In the genomic region with DNA sequence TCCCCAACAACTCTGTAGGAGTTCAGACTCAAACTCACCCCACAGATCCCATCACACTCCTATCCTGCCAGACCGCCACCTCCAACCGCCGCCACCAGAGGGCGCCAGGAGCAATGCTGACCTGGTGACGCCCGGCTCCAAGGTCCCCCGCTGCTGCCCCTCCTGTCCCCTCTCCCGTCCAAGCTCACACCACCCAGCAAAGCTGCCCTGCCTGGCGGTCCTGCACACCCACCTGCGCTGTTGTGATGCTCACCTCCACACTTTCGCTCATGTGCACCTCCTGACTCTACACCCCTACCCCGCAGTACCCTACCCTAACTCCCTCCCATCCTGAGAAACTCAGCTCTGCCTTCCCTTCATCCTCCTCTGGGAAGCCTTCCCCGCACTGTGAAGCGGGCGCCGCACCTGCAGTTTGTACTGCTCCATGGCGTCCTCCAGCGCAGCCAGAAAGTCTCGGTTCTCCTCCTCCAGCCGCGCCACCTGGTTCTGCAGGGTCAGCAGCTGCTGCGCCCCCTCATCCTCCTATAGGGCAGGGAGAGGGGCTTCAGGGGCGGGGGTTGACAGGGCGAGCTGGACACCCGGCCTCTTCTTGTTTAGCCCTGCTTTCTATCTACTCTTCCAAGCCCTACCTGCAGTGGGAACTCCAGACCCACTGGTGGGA, we compare ENCODE assay signal across 8 cellular contexts. TPM values are rescaled to one million over a fixed set of nuclear protein-coding genes. Genes with fewer than 3 reads are reported as not detected.
DNase-seq lines count a peak whose midpoint lies in the region; ATAC-seq and TF ChIP-seq lines count a peak whose summit lies in the region.

No MANE protein-coding gene starts in this region.

- no peak overlapping the region for H3K4me3 ChIP-seq in CD4-positive, CD25-positive, alpha-beta regulatory T cell (ENCODE audit: low read depth, low read length)

- H3K27me3 ChIP-seq in CD4-positive, CD25-positive, alpha-beta regulatory T cell (ENCODE audit: control insufficient read depth, insufficient read depth, low read length) = no peaks in the 10 kb centered on the region
- H3K27me3 ChIP-seq in foreskin keratinocyte = no peaks in the 10 kb centered on the region

- H3K27ac Mint-ChIP-seq in CD4-positive, CD25-positive, alpha-beta regulatory T cell = no peak overlapping the region
- no peak overlapping the region for H3K27ac Mint-ChIP-seq in activated T-helper 2 cell treated with anti-CD3 and anti-CD28 coated beads, Interferon-gamma antibody, Interleukin-2, Interleukin-4, amounts not matched to agents 10 μg/mL and 5 μg/mL and 100 μg/mL, durations not matched to agents 14 hours and 24 hours and 36 hours
- no peak overlapping the region for H3K27ac Mint-ChIP-seq in type B pancreatic cell

- H3K4me1 Mint-ChIP-seq in CD4-positive, CD25-positive, alpha-beta regulatory T cell = no peaks in the 10 kb centered on the region
- no peaks in the 10 kb centered on the region for H3K4me1 Mint-ChIP-seq in activated T-helper 2 cell treated with anti-CD3 and anti-CD28 coated beads, Interferon-gamma antibody, Interleukin-2, Interleukin-4, amounts not matched to agents 10 μg/mL and 5 μg/mL and 100 μg/mL, durations not matched to agents 14 hours and 24 hours and 36 hours (ENCODE audit: low read depth)
- peaks cover 4% of the 10 kb centered on the region for H3K4me1 Mint-ChIP-seq in type B pancreatic cell (ENCODE audit: unreplicated experiment)

- peak; percentile 26 to 31 (median 28) for DNase-seq in CD4-positive, CD25-positive, alpha-beta regulatory T cell
- DNase-seq in HCEC 1CT (peak; percentile 21), RPMI8226 (peak; percentile 79), foreskin keratinocyte (peak in 1 of 2 donors; percentile 23), omental fat pad (ENCODE audit: low spot score) (peak; percentile 96), type B pancreatic cell (ENCODE audit: extremely low spot score, unreplicated experiment) (peak; percentile 86)
- DNase-seq in activated T-helper 2 cell treated with anti-CD3 and anti-CD28 coated beads, Interferon-gamma antibody, Interleukin-2, Interleukin-4, amounts not matched to agents 10 μg/mL and 5 μg/mL and 100 μg/mL, durations not matched to agents 14 hours and 24 hours and 36 hours (ENCODE audit: low spot score) = peak; percentile 51

- H3K9me3 Mint-ChIP-seq in CD4-positive, CD25-positive, alpha-beta regulatory T cell = no peaks in the 10 kb centered on the region
- no peaks in the 10 kb centered on the region for H3K9me3 Mint-ChIP-seq in activated T-helper 2 cell treated with anti-CD3 and anti-CD28 coated beads, Interferon-gamma antibody, Interleukin-2, Interleukin-4, amounts not matched to agents 10 μg/mL and 5 μg/mL and 100 μg/mL, durations not matched to agents 14 hours and 24 hours and 36 hours
- no peaks in the 10 kb centered on the region for H3K9me3 Mint-ChIP-seq in type B pancreatic cell

- H3K4me1 ChIP-seq in CD4-positive, CD25-positive, alpha-beta regulatory T cell (ENCODE audit: control insufficient read depth, insufficient read depth, low read length, poor library complexity, severe bottlenecking) = no peaks in the 10 kb centered on the region
- no peaks in the 10 kb centered on the region for H3K4me1 ChIP-seq in foreskin keratinocyte

- intact Hi-C loops in activated T-helper 2 cell treated with anti-CD3 and anti-CD28 coated beads, Interferon-gamma antibody, Interleukin-2, Interleukin-4, amounts not matched to agents 10 μg/mL and 5 μg/mL and 100 μg/mL, durations not matched to agents 14 hours and 24 hours and 36 hours (cut with micrococcal nuclease) = loop anchor here (10.0 kb wide), 1 partner anchor 57 kb away; no protein-coding TSS in a partner anchor

- no peak overlapping the region for H3K27ac ChIP-seq in CD4-positive, CD25-positive, alpha-beta regulatory T cell (ENCODE audit: insufficient read depth, low read length, poor library complexity, severe bottlenecking)
- no peak overlapping the region for H3K27ac ChIP-seq in foreskin keratinocyte

- H3K27me3 Mint-ChIP-seq in CD4-positive, CD25-positive, alpha-beta regulatory T cell = peaks cover 10% of the 10 kb centered on the region
- peaks cover 2% of the 10 kb centered on the region for H3K27me3 Mint-ChIP-seq in activated T-helper 2 cell treated with anti-CD3 and anti-CD28 coated beads, Interferon-gamma antibody, Interleukin-2, Interleukin-4, amounts not matched to agents 10 μg/mL and 5 μg/mL and 100 μg/mL, durations not matched to agents 14 hours and 24 hours and 36 hours (ENCODE audit: low read depth)
- no peaks in the 10 kb centered on the region for H3K27me3 Mint-ChIP-seq in type B pancreatic cell

- H3K36me3 ChIP-seq in CD4-positive, CD25-positive, alpha-beta regulatory T cell (ENCODE audit: control insufficient read depth, insufficient read depth, low read length) = no peaks in the 10 kb centered on the region

- ATAC-seq in CD4-positive, CD25-positive, alpha-beta regulatory T cell (ENCODE audit: low read depth in 2 of 2) = no peak
- ATAC-seq in foreskin keratinocyte (peak; percentile 79), omental fat pad (ENCODE audit: low FRiP score) (peak; percentile 60), HG02885 (IDR thresholded peaks at IDR 0.05; ENCODE audit: poor library complexity, unreplicated experiment) (no peak)

- no peaks in the 10 kb centered on the region for H3K36me3 Mint-ChIP-seq in CD4-positive, CD25-positive, alpha-beta regulatory T cell
- no peaks in the 10 kb centered on the region for H3K36me3 Mint-ChIP-seq in activated T-helper 2 cell treated with anti-CD3 and anti-CD28 coated beads, Interferon-gamma antibody, Interleukin-2, Interleukin-4, amounts not matched to agents 10 μg/mL and 5 μg/mL and 100 μg/mL, durations not matched to agents 14 hours and 24 hours and 36 hours (ENCODE audit: low read depth)
- peaks cover 8% of the 10 kb centered on the region for H3K36me3 Mint-ChIP-seq in type B pancreatic cell

- no peak overlapping the region for H3K4me3 Mint-ChIP-seq in CD4-positive, CD25-positive, alpha-beta regulatory T cell
- H3K4me3 Mint-ChIP-seq in activated T-helper 2 cell treated with anti-CD3 and anti-CD28 coated beads, Interferon-gamma antibody, Interleukin-2, Interleukin-4, amounts not matched to agents 10 μg/mL and 5 μg/mL and 100 μg/mL, durations not matched to agents 14 hours and 24 hours and 36 hours (ENCODE audit: low read depth) = no peak overlapping the region
- H3K4me3 Mint-ChIP-seq in type B pancreatic cell = no peak overlapping the region

- TF ChIP-seq CTCF in foreskin keratinocyte (conservative IDR thresholded peaks at IDR 0.05) (peak; percentile 81), omental fat pad (IDR thresholded peaks at IDR 0.05) (peak in 1 of 3 donors; percentile 71), type B pancreatic cell (conservative IDR thresholded peaks at IDR 0.05) (peak; percentile 90)

- no peaks in the 10 kb centered on the region for H3K9me3 ChIP-seq in CD4-positive, CD25-positive, alpha-beta regulatory T cell (ENCODE audit: control insufficient read depth in 2 of 2, low read length in 2 of 2)

RNA-seq across cellular contexts. Expression of a gene that starts 7.9 kb away (rescaled TPM):
- 0.12 TPM for total RNA-seq in CD4-positive, CD25-positive, alpha-beta regulatory T cell
- not detected for polyA plus RNA-seq in CD4-positive, CD25-positive, alpha-beta regulatory T cell
- 3.5 and 4.2 TPM in 2 replicates for total RNA-seq in activated T-helper 2 cell treated with anti-CD3 and anti-CD28 coated beads, Interferon-gamma antibody, Interleukin-2, Interleukin-4, amounts not matched to agents 10 μg/mL and 5 μg/mL and 100 μg/mL, durations not matched to agents 14 hours and 24 hours and 36 hours
- total RNA-seq in foreskin keratinocyte (6.1 and 6.3 TPM in 2 replicates), omental fat pad (10 to 100 TPM in 1 of 4 donors, 1 to 10 TPM in 3; 6.2 to 12.6 (median 7.7) TPM), type B pancreatic cell (ENCODE audit: low replicate concordance) (5.5 and 15.5 TPM in 2 replicates)
- polyA plus RNA-seq in foreskin keratinocyte = 3.8 and 4.3 TPM in 2 replicates

RNA-seq across cellular contexts. Expression of a gene that starts 31.8 kb away (rescaled TPM):
- total RNA-seq in CD4-positive, CD25-positive, alpha-beta regulatory T cell = not detected
- not detected for polyA plus RNA-seq in CD4-positive, CD25-positive, alpha-beta regulatory T cell
- 0.25 TPM in 1 of 2 replicates, not detected in the other for total RNA-seq in activated T-helper 2 cell treated with anti-CD3 and anti-CD28 coated beads, Interferon-gamma antibody, Interleukin-2, Interleukin-4, amounts not matched to agents 10 μg/mL and 5 μg/mL and 100 μg/mL, durations not matched to agents 14 hours and 24 hours and 36 hours
- total RNA-seq in foreskin keratinocyte (0.14 and 0.17 TPM in 2 replicates), omental fat pad (1,000 to 10,000 TPM in 1 of 4 donors, 100 to 1,000 TPM in 3; 465 to 1,383 (median 891) TPM), type B pancreatic cell (ENCODE audit: low replicate concordance) (0.55 and 0.58 TPM in 2 replicates)
- 0.07 and 0.12 TPM in 2 replicates for polyA plus RNA-seq in foreskin keratinocyte

RNA-seq across cellular contexts. Expression of a gene that starts 43.2 kb away (rescaled TPM):
- total RNA-seq in CD4-positive, CD25-positive, alpha-beta regulatory T cell = 1.2 TPM
- 1 to 10 TPM in 3 of 4 donors, not detected in 1; 1.5 to 3.7 (median 1.9) TPM for polyA plus RNA-seq in CD4-positive, CD25-positive, alpha-beta regulatory T cell
- 1.0 and 1.8 TPM in 2 replicates for total RNA-seq in activated T-helper 2 cell treated with anti-CD3 and anti-CD28 coated beads, Interferon-gamma antibody, Interleukin-2, Interleukin-4, amounts not matched to agents 10 μg/mL and 5 μg/mL and 100 μg/mL, durations not matched to agents 14 hours and 24 hours and 36 hours
- total RNA-seq in foreskin keratinocyte = 4.2 and 5.5 TPM in 2 replicates
- polyA plus RNA-seq in foreskin keratinocyte = 3.9 and 4.2 TPM in 2 replicates
- total RNA-seq in omental fat pad = 100 to 1,000 TPM in 1 of 4 donors, 10 to 100 TPM in 3; 18.4 to 134 (median 29.9) TPM
- total RNA-seq in type B pancreatic cell (ENCODE audit: low replicate concordance) = 8.5 and 8.8 TPM in 2 replicates

RNA-seq across cellular contexts. Expression of a gene that starts 43.3 kb away (rescaled TPM):
- total RNA-seq in CD4-positive, CD25-positive, alpha-beta regulatory T cell = not detected
- not detected for polyA plus RNA-seq in CD4-positive, CD25-positive, alpha-beta regulatory T cell
- not detected in 2 replicates for total RNA-seq in activated T-helper 2 cell treated with anti-CD3 and anti-CD28 coated beads, Interferon-gamma antibody, Interleukin-2, Interleukin-4, amounts not matched to agents 10 μg/mL and 5 μg/mL and 100 μg/mL, durations not matched to agents 14 hours and 24 hours and 36 hours
- total RNA-seq in foreskin keratinocyte = not detected in 2 replicates
- polyA plus RNA-seq in foreskin keratinocyte = not detected in 2 replicates
- 1 to 10 TPM in 1 of 4 donors, under 1 TPM in 2, not detected in 1; 0.28 to 1.1 (median 0.36) TPM for total RNA-seq in omental fat pad
- 0.29 and 1.5 TPM in 2 replicates for total RNA-seq in type B pancreatic cell (ENCODE audit: low replicate concordance)

Comparison
In these comparisons a context has a peak if more than half of its experiments do, and no peak if none do; other contexts are left out.
1. ATAC-seq: peak in foreskin keratinocyte (single experiment) and omental fat pad (single experiment); none in CD4-positive, CD25-positive, alpha-beta regulatory T cell (0 of 2) and HG02885 (single experiment).
2. RNA of a gene that starts 31.8 kb away (total RNA-seq): 465 to 1,383 TPM in omental fat pad; 0.55 to 0.58 TPM in type B pancreatic cell, 0.14 to 0.17 TPM in foreskin keratinocyte, not detected in CD4-positive, CD25-positive, alpha-beta regulatory T cell (single experiment) and 0.25 TPM in activated T-helper 2 cell treated with anti-CD3 and anti-CD28 coated beads, Interferon-gamma antibody, Interleukin-2, Interleukin-4, amounts not matched to agents 10 μg/mL and 5 μg/mL and 100 μg/mL, durations not matched to agents 14 hours and 24 hours and 36 hours; every median in the first group is over 100 times any median in the second.